Comparison of ENCODE assay signal across 1 cellular context in the genomic region with DNA sequence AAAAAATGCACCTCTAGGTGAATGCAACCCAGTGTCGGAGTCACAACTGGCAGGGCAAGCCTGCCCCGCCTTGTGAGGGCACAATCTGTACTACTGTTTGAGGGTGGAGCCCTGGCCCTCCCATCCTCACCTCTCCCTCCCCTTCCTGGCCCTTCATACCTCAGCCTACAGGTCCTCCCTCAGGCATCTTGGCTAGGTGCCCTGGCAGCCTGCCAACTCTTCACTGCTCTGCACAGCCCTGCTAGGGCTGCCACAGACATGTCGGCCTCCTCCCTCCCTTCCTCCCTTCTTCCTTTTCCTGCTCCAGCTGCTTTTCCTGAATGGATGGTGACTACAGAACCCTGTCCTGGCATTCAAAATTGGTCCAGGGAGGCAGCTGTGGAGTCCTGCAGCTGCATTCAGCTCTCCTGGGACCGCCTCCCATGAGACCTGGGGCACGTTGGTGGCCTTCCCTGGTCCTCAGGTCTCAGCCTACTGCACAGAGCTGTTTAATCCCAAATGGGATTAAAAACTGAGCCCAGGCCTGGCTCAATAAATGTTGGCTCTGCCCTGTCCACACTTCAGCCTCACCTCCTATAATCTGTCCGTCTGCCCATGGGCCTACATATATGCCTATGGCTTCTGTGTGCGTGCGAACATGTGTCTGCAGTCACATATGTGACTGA.
TF ChIP-seq lines count a peak whose summit lies in the region.

No MANE protein-coding gene starts in this region.

TF ChIP-seq in K562, 482 proteins besides CTCF, POLR2A, EP300 and RAD21 (continued from another document):
- TF ChIP-seq CBFA2T2 (conservative IDR thresholded peaks at IDR 0.05) (no peak), MAFF (IDR thresholded peaks at IDR 0.05; ENCODE audit: low read length) (no peak)
- TF ChIP-seq, protein P1, sequence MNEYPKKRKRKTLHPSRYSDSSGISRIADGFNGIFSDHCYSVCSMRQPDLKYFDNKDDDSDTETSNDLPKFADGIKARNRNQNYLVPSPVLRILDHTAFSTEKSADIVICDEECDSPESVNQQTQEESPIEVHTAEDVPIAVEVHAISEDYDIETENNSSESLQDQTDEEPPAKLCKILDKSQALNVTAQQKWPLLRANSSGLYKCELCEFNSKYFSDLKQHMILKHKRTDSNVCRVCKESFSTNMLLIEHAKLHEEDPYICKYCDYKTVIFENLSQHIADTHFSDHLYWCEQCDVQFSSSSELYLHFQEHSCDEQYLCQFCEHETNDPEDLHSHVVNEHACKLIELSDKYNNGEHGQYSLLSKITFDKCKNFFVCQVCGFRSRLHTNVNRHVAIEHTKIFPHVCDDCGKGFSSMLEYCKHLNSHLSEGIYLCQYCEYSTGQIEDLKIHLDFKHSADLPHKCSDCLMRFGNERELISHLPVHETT (CRISPR knock-in tag; conservative IDR thresholded peaks at IDR 0.05 in 1 of 2, IDR thresholded peaks at IDR 0.05 in 1 of 2): no peak
